ENCODE assay signal across 1 cellular context in genomic region chr2:17136231-17136630, GRCh38.
TF ChIP-seq lines count a peak whose summit lies in the region.

No MANE protein-coding gene starts in this region.

TF ChIP-seq in K562, 482 proteins besides CTCF, POLR2A, EP300 and RAD21 (continued from another document):
- TF ChIP-seq ZNF134 (CRISPR knock-in tag; conservative IDR thresholded peaks at IDR 0.05), result no peak
- TF ChIP-seq MEIS2 (IDR thresholded peaks at IDR 0.05; ENCODE audit: partially characterized antibody), result no peak
- TF ChIP-seq OTX1 (CRISPR knock-in tag; IDR thresholded peaks at IDR 0.05), result no peak
- no peak for TF ChIP-seq EGR1 (conservative IDR thresholded peaks at IDR 0.05)
- no peak for TF ChIP-seq SNAPC5 (CRISPR knock-in tag; IDR thresholded peaks at IDR 0.05)
- TF ChIP-seq RFX7 (CRISPR knock-in tag; IDR thresholded peaks at IDR 0.05), result no peak
- no peak for TF ChIP-seq ZNF740 (CRISPR knock-in tag; IDR thresholded peaks at IDR 0.05)
- TF ChIP-seq ZNF740 (tag; IDR thresholded peaks at IDR 0.05), result no peak
- TF ChIP-seq MAX (CRISPR knock-in tag; IDR thresholded peaks at IDR 0.05), result no peak
- TF ChIP-seq XRCC4 (IDR thresholded peaks at IDR 0.05; ENCODE audit: extremely low read depth, insufficient read depth, insufficient read length), result no peak
